ENCODE assay signal across 1 cellular context in the genomic region with DNA sequence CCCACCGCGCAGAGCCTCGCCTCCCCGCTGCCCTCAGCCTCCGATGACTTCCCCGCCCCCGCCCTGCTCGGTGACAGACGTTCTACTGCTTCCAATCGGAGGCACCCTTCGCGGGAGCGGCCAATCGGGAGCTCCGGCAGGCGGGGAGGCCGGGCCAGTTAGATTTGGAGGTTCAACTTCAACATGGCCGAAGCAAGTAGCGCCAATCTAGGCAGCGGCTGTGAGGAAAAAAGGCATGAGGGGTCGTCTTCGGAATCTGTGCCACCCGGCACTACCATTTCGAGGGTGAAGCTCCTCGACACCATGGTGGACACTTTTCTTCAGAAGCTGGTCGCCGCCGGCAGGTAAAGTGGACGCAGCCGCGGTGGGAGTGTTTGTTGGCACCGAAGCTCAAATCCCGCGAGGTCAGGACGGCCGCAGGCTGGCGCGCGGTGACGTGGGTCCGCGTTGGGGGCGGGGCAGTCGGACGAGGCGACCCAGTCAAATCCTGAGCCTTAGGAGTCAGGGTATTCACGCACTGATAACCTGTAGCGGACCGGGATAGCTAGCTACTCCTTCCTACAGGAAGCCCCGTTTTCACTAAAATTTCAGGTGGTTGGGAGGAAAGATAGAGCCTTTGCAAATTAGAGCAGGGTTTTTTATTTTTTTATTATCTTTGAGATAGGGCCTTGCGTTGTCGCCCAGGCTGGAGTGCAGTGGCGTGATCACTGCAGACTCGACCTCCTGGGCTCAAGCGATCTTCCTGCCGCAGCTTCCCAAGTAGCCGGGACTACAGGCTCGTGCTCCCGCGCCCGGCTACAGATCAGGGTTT.
TF ChIP-seq lines count a peak whose summit lies in the region.

A gene with protein sequence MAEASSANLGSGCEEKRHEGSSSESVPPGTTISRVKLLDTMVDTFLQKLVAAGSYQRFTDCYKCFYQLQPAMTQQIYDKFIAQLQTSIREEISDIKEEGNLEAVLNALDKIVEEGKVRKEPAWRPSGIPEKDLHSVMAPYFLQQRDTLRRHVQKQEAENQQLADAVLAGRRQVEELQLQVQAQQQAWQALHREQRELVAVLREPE (plus strand): TSS at position 175 of the 811 bp plus-strand sequence. CDS start 9 bp downstream, at position 184.

TF ChIP-seq in HepG2, 621 proteins besides CTCF, POLR2A, EP300 and RAD21 (continued from another document and continues in another):
- TF ChIP-seq, protein P1, sequence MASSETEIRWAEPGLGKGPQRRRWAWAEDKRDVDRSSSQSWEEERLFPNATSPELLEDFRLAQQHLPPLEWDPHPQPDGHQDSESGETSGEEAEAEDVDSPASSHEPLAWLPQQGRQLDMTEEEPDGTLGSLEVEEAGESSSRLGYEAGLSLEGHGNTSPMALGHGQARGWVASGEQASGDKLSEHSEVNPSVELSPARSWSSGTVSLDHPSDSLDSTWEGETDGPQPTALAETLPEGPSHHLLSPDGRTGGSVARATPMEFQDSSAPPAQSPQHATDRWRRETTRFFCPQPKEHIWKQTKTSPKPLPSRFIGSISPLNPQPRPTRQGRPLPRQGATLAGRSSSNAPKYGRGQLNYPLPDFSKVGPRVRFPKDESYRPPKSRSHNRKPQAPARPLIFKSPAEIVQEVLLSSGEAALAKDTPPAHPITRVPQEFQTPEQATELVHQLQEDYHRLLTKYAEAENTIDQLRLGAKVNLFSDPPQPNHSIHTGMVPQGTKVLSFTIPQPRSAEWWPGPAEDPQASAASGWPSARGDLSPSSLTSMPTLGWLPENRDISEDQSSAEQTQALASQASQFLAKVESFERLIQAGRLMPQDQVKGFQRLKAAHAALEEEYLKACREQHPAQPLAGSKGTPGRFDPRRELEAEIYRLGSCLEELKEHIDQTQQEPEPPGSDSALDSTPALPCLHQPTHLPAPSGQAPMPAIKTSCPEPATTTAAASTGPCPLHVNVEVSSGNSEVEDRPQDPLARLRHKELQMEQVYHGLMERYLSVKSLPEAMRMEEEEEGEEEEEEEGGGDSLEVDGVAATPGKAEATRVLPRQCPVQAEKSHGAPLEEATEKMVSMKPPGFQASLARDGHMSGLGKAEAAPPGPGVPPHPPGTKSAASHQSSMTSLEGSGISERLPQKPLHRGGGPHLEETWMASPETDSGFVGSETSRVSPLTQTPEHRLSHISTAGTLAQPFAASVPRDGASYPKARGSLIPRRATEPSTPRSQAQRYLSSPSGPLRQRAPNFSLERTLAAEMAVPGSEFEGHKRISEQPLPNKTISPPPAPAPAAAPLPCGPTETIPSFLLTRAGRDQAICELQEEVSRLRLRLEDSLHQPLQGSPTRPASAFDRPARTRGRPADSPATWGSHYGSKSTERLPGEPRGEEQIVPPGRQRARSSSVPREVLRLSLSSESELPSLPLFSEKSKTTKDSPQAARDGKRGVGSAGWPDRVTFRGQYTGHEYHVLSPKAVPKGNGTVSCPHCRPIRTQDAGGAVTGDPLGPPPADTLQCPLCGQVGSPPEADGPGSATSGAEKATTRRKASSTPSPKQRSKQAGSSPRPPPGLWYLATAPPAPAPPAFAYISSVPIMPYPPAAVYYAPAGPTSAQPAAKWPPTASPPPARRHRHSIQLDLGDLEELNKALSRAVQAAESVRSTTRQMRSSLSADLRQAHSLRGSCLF (CRISPR knock-in tag; IDR thresholded peaks at IDR 0.05; ENCODE audit: borderline replicate concordance) = peak; percentile 84; the same call in 1 of the 2 replicates
- no peak for TF ChIP-seq ZNF709 (CRISPR knock-in tag; IDR thresholded peaks at IDR 0.05)
- TF ChIP-seq RXRB (CRISPR knock-in tag; IDR thresholded peaks at IDR 0.05; ENCODE audit: borderline replicate concordance) = no peak; the same call in 1 of the 2 replicates
- TF ChIP-seq ZNF124 (CRISPR knock-in tag; IDR thresholded peaks at IDR 0.05) = no peak
- TF ChIP-seq, protein P2, sequence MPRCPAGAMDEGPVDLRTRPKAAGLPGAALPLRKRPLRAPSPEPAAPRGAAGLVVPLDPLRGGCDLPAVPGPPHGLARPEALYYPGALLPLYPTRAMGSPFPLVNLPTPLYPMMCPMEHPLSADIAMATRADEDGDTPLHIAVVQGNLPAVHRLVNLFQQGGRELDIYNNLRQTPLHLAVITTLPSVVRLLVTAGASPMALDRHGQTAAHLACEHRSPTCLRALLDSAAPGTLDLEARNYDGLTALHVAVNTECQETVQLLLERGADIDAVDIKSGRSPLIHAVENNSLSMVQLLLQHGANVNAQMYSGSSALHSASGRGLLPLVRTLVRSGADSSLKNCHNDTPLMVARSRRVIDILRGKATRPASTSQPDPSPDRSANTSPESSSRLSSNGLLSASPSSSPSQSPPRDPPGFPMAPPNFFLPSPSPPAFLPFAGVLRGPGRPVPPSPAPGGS (CRISPR knock-in tag; IDR thresholded peaks at IDR 0.05) = no peak; the same call in 1 of the 2 replicates
- TF ChIP-seq ZNF282 (IDR thresholded peaks at IDR 0.05; ENCODE audit: partially characterized antibody) = no peak
- TF ChIP-seq, protein P3, sequence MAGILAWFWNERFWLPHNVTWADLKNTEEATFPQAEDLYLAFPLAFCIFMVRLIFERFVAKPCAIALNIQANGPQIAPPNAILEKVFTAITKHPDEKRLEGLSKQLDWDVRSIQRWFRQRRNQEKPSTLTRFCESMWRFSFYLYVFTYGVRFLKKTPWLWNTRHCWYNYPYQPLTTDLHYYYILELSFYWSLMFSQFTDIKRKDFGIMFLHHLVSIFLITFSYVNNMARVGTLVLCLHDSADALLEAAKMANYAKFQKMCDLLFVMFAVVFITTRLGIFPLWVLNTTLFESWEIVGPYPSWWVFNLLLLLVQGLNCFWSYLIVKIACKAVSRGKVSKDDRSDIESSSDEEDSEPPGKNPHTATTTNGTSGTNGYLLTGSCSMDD (CRISPR knock-in tag; IDR thresholded peaks at IDR 0.05) = no peak
- TF ChIP-seq, protein P4, sequence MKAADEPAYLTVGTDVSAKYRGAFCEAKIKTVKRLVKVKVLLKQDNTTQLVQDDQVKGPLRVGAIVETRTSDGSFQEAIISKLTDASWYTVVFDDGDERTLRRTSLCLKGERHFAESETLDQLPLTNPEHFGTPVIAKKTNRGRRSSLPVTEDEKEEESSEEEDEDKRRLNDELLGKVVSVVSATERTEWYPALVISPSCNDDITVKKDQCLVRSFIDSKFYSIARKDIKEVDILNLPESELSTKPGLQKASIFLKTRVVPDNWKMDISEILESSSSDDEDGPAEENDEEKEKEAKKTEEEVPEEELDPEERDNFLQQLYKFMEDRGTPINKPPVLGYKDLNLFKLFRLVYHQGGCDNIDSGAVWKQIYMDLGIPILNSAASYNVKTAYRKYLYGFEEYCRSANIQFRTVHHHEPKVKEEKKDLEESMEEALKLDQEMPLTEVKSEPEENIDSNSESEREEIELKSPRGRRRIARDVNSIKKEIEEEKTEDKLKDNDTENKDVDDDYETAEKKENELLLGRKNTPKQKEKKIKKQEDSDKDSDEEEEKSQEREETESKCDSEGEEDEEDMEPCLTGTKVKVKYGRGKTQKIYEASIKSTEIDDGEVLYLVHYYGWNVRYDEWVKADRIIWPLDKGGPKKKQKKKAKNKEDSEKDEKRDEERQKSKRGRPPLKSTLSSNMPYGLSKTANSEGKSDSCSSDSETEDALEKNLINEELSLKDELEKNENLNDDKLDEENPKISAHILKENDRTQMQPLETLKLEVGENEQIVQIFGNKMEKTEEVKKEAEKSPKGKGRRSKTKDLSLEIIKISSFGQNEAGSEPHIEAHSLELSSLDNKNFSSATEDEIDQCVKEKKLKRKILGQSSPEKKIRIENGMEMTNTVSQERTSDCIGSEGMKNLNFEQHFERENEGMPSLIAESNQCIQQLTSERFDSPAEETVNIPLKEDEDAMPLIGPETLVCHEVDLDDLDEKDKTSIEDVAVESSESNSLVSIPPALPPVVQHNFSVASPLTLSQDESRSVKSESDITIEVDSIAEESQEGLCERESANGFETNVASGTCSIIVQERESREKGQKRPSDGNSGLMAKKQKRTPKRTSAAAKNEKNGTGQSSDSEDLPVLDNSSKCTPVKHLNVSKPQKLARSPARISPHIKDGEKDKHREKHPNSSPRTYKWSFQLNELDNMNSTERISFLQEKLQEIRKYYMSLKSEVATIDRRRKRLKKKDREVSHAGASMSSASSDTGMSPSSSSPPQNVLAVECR (CRISPR knock-in tag; IDR thresholded peaks at IDR 0.05; ENCODE audit: borderline replicate concordance) = peak; percentile 81
- no peak for TF ChIP-seq ZNF577 (CRISPR knock-in tag; IDR thresholded peaks at IDR 0.05; ENCODE audit: borderline replicate concordance, low read depth)
- TF ChIP-seq CENPT (CRISPR knock-in tag; IDR thresholded peaks at IDR 0.05; ENCODE audit: low read depth) = no peak
- peak; percentile 80 for TF ChIP-seq SALL1 (CRISPR knock-in tag; IDR thresholded peaks at IDR 0.05)
- TF ChIP-seq TBP (CRISPR knock-in tag; IDR thresholded peaks at IDR 0.05) = no peak
- TF ChIP-seq ZNF121 (CRISPR knock-in tag; IDR thresholded peaks at IDR 0.05) = no peak
- TF ChIP-seq ZBTB7A (CRISPR knock-in tag; IDR thresholded peaks at IDR 0.05) = no peak; the same call in 1 of the 2 replicates
- TF ChIP-seq THYN1 (CRISPR knock-in tag; IDR thresholded peaks at IDR 0.05; ENCODE audit: borderline replicate concordance, low read depth) = no peak
- no peak for TF ChIP-seq NONO (IDR thresholded peaks at IDR 0.05)
- TF ChIP-seq NONO (CRISPR knock-in tag; conservative IDR thresholded peaks at IDR 0.05) = peak; percentile 74
- peak; percentile 90 for TF ChIP-seq TAF1 (CRISPR knock-in tag; IDR thresholded peaks at IDR 0.05)
- TF ChIP-seq CENPX (CRISPR knock-in tag; IDR thresholded peaks at IDR 0.05) = no peak
- peak; percentile 57; the same call in 1 of the 2 replicates for TF ChIP-seq TMF1 (CRISPR knock-in tag; IDR thresholded peaks at IDR 0.05; ENCODE audit: low read depth)
- TF ChIP-seq, protein P5, sequence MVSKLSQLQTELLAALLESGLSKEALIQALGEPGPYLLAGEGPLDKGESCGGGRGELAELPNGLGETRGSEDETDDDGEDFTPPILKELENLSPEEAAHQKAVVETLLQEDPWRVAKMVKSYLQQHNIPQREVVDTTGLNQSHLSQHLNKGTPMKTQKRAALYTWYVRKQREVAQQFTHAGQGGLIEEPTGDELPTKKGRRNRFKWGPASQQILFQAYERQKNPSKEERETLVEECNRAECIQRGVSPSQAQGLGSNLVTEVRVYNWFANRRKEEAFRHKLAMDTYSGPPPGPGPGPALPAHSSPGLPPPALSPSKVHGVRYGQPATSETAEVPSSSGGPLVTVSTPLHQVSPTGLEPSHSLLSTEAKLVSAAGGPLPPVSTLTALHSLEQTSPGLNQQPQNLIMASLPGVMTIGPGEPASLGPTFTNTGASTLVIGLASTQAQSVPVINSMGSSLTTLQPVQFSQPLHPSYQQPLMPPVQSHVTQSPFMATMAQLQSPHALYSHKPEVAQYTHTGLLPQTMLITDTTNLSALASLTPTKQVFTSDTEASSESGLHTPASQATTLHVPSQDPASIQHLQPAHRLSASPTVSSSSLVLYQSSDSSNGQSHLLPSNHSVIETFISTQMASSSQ (IDR thresholded peaks at IDR 0.05; ENCODE audit: low read depth) = no peak
- TF ChIP-seq, protein P5 (CRISPR knock-in tag; IDR thresholded peaks at IDR 0.05; ENCODE audit: borderline replicate concordance) = peak; percentile 73; the same call in 1 of the 2 replicates
- no peak; the same call in 1 of the 2 replicates for TF ChIP-seq ZFP37 (CRISPR knock-in tag; IDR thresholded peaks at IDR 0.05; ENCODE audit: borderline replicate concordance)
- TF ChIP-seq EHMT2 (IDR thresholded peaks at IDR 0.05; ENCODE audit: borderline replicate concordance, low read depth, low read length) = no peak
- peak; percentile 52; the same call in 1 of the 2 replicates for TF ChIP-seq BRCA1 (CRISPR knock-in tag; IDR thresholded peaks at IDR 0.05)
- TF ChIP-seq, protein P6, sequence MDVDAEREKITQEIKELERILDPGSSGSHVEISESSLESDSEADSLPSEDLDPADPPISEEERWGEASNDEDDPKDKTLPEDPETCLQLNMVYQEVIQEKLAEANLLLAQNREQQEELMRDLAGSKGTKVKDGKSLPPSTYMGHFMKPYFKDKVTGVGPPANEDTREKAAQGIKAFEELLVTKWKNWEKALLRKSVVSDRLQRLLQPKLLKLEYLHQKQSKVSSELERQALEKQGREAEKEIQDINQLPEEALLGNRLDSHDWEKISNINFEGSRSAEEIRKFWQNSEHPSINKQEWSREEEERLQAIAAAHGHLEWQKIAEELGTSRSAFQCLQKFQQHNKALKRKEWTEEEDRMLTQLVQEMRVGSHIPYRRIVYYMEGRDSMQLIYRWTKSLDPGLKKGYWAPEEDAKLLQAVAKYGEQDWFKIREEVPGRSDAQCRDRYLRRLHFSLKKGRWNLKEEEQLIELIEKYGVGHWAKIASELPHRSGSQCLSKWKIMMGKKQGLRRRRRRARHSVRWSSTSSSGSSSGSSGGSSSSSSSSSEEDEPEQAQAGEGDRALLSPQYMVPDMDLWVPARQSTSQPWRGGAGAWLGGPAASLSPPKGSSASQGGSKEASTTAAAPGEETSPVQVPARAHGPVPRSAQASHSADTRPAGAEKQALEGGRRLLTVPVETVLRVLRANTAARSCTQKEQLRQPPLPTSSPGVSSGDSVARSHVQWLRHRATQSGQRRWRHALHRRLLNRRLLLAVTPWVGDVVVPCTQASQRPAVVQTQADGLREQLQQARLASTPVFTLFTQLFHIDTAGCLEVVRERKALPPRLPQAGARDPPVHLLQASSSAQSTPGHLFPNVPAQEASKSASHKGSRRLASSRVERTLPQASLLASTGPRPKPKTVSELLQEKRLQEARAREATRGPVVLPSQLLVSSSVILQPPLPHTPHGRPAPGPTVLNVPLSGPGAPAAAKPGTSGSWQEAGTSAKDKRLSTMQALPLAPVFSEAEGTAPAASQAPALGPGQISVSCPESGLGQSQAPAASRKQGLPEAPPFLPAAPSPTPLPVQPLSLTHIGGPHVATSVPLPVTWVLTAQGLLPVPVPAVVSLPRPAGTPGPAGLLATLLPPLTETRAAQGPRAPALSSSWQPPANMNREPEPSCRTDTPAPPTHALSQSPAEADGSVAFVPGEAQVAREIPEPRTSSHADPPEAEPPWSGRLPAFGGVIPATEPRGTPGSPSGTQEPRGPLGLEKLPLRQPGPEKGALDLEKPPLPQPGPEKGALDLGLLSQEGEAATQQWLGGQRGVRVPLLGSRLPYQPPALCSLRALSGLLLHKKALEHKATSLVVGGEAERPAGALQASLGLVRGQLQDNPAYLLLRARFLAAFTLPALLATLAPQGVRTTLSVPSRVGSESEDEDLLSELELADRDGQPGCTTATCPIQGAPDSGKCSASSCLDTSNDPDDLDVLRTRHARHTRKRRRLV (CRISPR knock-in tag; IDR thresholded peaks at IDR 0.05) = no peak
- no peak for TF ChIP-seq FOXK2 (IDR thresholded peaks at IDR 0.05)
- TF ChIP-seq, protein P7, sequence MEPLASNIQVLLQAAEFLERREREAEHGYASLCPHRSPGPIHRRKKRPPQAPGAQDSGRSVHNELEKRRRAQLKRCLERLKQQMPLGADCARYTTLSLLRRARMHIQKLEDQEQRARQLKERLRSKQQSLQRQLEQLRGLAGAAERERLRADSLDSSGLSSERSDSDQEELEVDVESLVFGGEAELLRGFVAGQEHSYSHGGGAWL (CRISPR knock-in tag; IDR thresholded peaks at IDR 0.05) = peak; percentile 86
- no peak for TF ChIP-seq MYNN (CRISPR knock-in tag; IDR thresholded peaks at IDR 0.05; ENCODE audit: low read depth)
